ENCODE assay signal across 1 cellular context in genomic region chr17:32876414-32877163, GRCh38.
TF ChIP-seq lines count a peak whose summit lies in the region.

TSS of gene MYO1D (minus strand) at chr17:32877124. CDS start at chr17:32876872, 252 bp downstream.

TF ChIP-seq in HepG2, 621 proteins besides CTCF, POLR2A, EP300 and RAD21 (continued from another document and continues in another):
- peak; percentile 22 for TF ChIP-seq ZNF407 (CRISPR knock-in tag; IDR thresholded peaks at IDR 0.05; ENCODE audit: not compliant biosample characterization)
- 0 out of 2 replicates have a peak, but pooled peaks have one; percentile 30 for TF ChIP-seq ZNF609 (CRISPR knock-in tag; IDR thresholded peaks at IDR 0.05; ENCODE audit: borderline replicate concordance)
- no peak; the same call in 1 of the 2 replicates for TF ChIP-seq ZNF709 (CRISPR knock-in tag; IDR thresholded peaks at IDR 0.05)
- TF ChIP-seq SNAPC5 (CRISPR knock-in tag; IDR thresholded peaks at IDR 0.05; ENCODE audit: borderline replicate concordance), result no peak
- TF ChIP-seq ZNF530 (CRISPR knock-in tag; IDR thresholded peaks at IDR 0.05; ENCODE audit: low read depth), result no peak
- TF ChIP-seq NFE2L1 (CRISPR knock-in tag; IDR thresholded peaks at IDR 0.05; ENCODE audit: borderline replicate concordance), result no peak
- TF ChIP-seq ZNF580 (CRISPR knock-in tag; IDR thresholded peaks at IDR 0.05; ENCODE audit: borderline replicate concordance, low read depth), result 0 out of 2 replicates have a peak, but pooled peaks have one; percentile 3
- peak; percentile 67; the same call in 1 of the 2 replicates for TF ChIP-seq ZFP91 (CRISPR knock-in tag; IDR thresholded peaks at IDR 0.05; ENCODE audit: borderline replicate concordance)
- no peak for TF ChIP-seq ZNF646 (CRISPR knock-in tag; IDR thresholded peaks at IDR 0.05)
- no peak for TF ChIP-seq ATRX (CRISPR knock-in tag; IDR thresholded peaks at IDR 0.05; ENCODE audit: borderline replicate concordance)
- TF ChIP-seq HES4 (CRISPR knock-in tag; IDR thresholded peaks at IDR 0.05; ENCODE audit: borderline replicate concordance), result peak; percentile 27; the same call in 1 of the 2 replicates
- no peak for TF ChIP-seq NFRKB (IDR thresholded peaks at IDR 0.05)
- peak; percentile 70 for TF ChIP-seq TBX2 (CRISPR knock-in tag; IDR thresholded peaks at IDR 0.05; ENCODE audit: borderline replicate concordance)
- TF ChIP-seq ETV6 (CRISPR knock-in tag; conservative IDR thresholded peaks at IDR 0.05), result no peak
- TF ChIP-seq ATF2 (CRISPR knock-in tag; IDR thresholded peaks at IDR 0.05), result peak; percentile 24; the same call in 1 of the 2 replicates
- TF ChIP-seq SRSF1 (optimal IDR thresholded peaks at IDR 0.05; ENCODE audit: low read depth, low read length), result peak; percentile 37
- TF ChIP-seq ZSCAN21 (CRISPR knock-in tag; IDR thresholded peaks at IDR 0.05; ENCODE audit: borderline replicate concordance), result no peak
- TF ChIP-seq ARNT (IDR thresholded peaks at IDR 0.05), result no peak
- TF ChIP-seq ZNF501 (CRISPR knock-in tag; IDR thresholded peaks at IDR 0.05), result peak; percentile 30; the same call in 1 of the 2 replicates
- TF ChIP-seq TAF1 (CRISPR knock-in tag; IDR thresholded peaks at IDR 0.05), result peak; percentile 21; the same call in 1 of the 2 replicates
- peak; percentile 38; the same call in 1 of the 2 replicates for TF ChIP-seq ZNF225 (CRISPR knock-in tag; IDR thresholded peaks at IDR 0.05)
- TF ChIP-seq ZSCAN20 (CRISPR knock-in tag; IDR thresholded peaks at IDR 0.05; ENCODE audit: borderline replicate concordance), result 0 out of 2 replicates have a peak, but pooled peaks have one; percentile 4
- TF ChIP-seq ZNF232 (CRISPR knock-in tag; IDR thresholded peaks at IDR 0.05; ENCODE audit: borderline replicate concordance), result no peak
- no peak for TF ChIP-seq ZNF275 (CRISPR knock-in tag; IDR thresholded peaks at IDR 0.05; ENCODE audit: borderline replicate concordance)
- TF ChIP-seq LCORL (IDR thresholded peaks at IDR 0.05), result no peak
- peak; percentile 51; the same call in 1 of the 2 replicates for TF ChIP-seq LCORL (CRISPR knock-in tag; IDR thresholded peaks at IDR 0.05)
- peak; percentile 57; the same call in 1 of the 2 replicates for TF ChIP-seq POLR2G (IDR thresholded peaks at IDR 0.05; ENCODE audit: low read depth, low read length)
- 0 out of 2 replicates have a peak, but pooled peaks have one; percentile 22 for TF ChIP-seq ZNF431 (CRISPR knock-in tag; IDR thresholded peaks at IDR 0.05; ENCODE audit: borderline replicate concordance, low read depth)
- no peak for TF ChIP-seq FOXK1 (CRISPR knock-in tag; IDR thresholded peaks at IDR 0.05; ENCODE audit: borderline replicate concordance, low read depth)
- TF ChIP-seq ZNF224 (CRISPR knock-in tag; IDR thresholded peaks at IDR 0.05), result no peak
